Comparison of ENCODE assay signal across 1 cellular context in genomic region chr2:197952540-197953202, GRCh38.
TF ChIP-seq lines count a peak whose summit lies in the region.

No MANE protein-coding gene starts in this region.

TF ChIP-seq in K562, 482 proteins besides CTCF, POLR2A, EP300 and RAD21 (continued from another document and continues in another):
- TF ChIP-seq, protein P1, sequence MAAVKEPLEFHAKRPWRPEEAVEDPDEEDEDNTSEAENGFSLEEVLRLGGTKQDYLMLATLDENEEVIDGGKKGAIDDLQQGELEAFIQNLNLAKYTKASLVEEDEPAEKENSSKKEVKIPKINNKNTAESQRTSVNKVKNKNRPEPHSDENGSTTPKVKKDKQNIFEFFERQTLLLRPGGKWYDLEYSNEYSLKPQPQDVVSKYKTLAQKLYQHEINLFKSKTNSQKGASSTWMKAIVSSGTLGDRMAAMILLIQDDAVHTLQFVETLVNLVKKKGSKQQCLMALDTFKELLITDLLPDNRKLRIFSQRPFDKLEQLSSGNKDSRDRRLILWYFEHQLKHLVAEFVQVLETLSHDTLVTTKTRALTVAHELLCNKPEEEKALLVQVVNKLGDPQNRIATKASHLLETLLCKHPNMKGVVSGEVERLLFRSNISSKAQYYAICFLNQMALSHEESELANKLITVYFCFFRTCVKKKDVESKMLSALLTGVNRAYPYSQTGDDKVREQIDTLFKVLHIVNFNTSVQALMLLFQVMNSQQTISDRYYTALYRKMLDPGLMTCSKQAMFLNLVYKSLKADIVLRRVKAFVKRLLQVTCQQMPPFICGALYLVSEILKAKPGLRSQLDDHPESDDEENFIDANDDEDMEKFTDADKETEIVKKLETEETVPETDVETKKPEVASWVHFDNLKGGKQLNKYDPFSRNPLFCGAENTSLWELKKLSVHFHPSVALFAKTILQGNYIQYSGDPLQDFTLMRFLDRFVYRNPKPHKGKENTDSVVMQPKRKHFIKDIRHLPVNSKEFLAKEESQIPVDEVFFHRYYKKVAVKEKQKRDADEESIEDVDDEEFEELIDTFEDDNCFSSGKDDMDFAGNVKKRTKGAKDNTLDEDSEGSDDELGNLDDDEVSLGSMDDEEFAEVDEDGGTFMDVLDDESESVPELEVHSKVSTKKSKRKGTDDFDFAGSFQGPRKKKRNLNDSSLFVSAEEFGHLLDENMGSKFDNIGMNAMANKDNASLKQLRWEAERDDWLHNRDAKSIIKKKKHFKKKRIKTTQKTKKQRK (IDR thresholded peaks at IDR 0.05; ENCODE audit: borderline replicate concordance, low read depth, low read length), result no peak
- TF ChIP-seq NFYB (IDR thresholded peaks at IDR 0.05; ENCODE audit: extremely low read depth, insufficient read length) (no peak), POLR2AphosphoS2 (IDR thresholded peaks at IDR 0.05; ENCODE audit: low read length) (no peak), ZNF395 (CRISPR knock-in tag; IDR thresholded peaks at IDR 0.05) (no peak), ZNF12 (CRISPR knock-in tag; IDR thresholded peaks at IDR 0.05) (no peak), SREBF2 (CRISPR knock-in tag; IDR thresholded peaks at IDR 0.05) (no peak), SP1 (CRISPR knock-in tag; IDR thresholded peaks at IDR 0.05) (no peak), EHMT2 (IDR thresholded peaks at IDR 0.05) (no peak), ZNF717 (CRISPR knock-in tag; IDR thresholded peaks at IDR 0.05) (no peak), MEF2A (IDR thresholded peaks at IDR 0.05; ENCODE audit: control insufficient read depth, low read depth, low read length) (no peak), L3MBTL2 (IDR thresholded peaks at IDR 0.05) (no peak), XRCC3 (IDR thresholded peaks at IDR 0.05) (no peak), ARID1B (IDR thresholded peaks at IDR 0.05) (peak; percentile 12; the same call in 1 of the 2 replicates), SMAD4 (CRISPR knock-in tag; conservative IDR thresholded peaks at IDR 0.05) (no peak), KHSRP (IDR thresholded peaks at IDR 0.05) (no peak), TEAD4 (IDR thresholded peaks at IDR 0.05; ENCODE audit: low read length) (peak; percentile 32; the same call in 1 of the 2 replicates), TEAD4 (CRISPR knock-in tag; IDR thresholded peaks at IDR 0.05; ENCODE audit: borderline replicate concordance) (no peak), RBM22 (IDR thresholded peaks at IDR 0.05; ENCODE audit: low read depth, low read length, poor library complexity, severe bottlenecking) (no peak), CCAR2 (IDR thresholded peaks at IDR 0.05; ENCODE audit: low read depth, low read length) (no peak), POLR2H (tag; IDR thresholded peaks at IDR 0.05; ENCODE audit: low read depth) (peak; percentile 47; the same call in 1 of the 2 replicates), KLF16 (IDR thresholded peaks at IDR 0.05) (no peak), ZNF143 (CRISPR knock-in tag; IDR thresholded peaks at IDR 0.05) (no peak), SNIP1 (IDR thresholded peaks at IDR 0.05; ENCODE audit: low read depth) (no peak), BACH1 (tag; IDR thresholded peaks at IDR 0.05) (peak; percentile 57; the same call in 1 of the 2 replicates), TBP (optimal IDR thresholded peaks at IDR 0.05; ENCODE audit: low read depth, low read length) (no peak), ZNF830 (CRISPR knock-in tag; IDR thresholded peaks at IDR 0.05) (no peak), PYGO2 (tag; IDR thresholded peaks at IDR 0.05) (no peak), FOSL1 (tag; conservative IDR thresholded peaks at IDR 0.05) (peak; percentile 81), THRAP3 (IDR thresholded peaks at IDR 0.05; ENCODE audit: borderline replicate concordance) (no peak), HMBOX1 (IDR thresholded peaks at IDR 0.05) (peak; percentile 6; the same call in 1 of the 2 replicates), TCFL5 (CRISPR knock-in tag; conservative IDR thresholded peaks at IDR 0.05) (no peak)
- TF ChIP-seq, protein P2, sequence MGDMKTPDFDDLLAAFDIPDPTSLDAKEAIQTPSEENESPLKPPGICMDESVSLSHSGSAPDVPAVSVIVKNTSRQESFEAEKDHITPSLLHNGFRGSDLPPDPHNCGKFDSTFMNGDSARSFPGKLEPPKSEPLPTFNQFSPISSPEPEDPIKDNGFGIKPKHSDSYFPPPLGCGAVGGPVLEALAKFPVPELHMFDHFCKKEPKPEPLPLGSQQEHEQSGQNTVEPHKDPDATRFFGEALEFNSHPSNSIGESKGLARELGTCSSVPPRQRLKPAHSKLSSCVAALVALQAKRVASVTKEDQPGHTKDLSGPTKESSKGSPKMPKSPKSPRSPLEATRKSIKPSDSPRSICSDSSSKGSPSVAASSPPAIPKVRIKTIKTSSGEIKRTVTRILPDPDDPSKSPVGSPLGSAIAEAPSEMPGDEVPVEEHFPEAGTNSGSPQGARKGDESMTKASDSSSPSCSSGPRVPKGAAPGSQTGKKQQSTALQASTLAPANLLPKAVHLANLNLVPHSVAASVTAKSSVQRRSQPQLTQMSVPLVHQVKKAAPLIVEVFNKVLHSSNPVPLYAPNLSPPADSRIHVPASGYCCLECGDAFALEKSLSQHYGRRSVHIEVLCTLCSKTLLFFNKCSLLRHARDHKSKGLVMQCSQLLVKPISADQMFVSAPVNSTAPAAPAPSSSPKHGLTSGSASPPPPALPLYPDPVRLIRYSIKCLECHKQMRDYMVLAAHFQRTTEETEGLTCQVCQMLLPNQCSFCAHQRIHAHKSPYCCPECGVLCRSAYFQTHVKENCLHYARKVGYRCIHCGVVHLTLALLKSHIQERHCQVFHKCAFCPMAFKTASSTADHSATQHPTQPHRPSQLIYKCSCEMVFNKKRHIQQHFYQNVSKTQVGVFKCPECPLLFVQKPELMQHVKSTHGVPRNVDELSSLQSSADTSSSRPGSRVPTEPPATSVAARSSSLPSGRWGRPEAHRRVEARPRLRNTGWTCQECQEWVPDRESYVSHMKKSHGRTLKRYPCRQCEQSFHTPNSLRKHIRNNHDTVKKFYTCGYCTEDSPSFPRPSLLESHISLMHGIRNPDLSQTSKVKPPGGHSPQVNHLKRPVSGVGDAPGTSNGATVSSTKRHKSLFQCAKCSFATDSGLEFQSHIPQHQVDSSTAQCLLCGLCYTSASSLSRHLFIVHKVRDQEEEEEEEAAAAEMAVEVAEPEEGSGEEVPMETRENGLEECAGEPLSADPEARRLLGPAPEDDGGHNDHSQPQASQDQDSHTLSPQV (IDR thresholded peaks at IDR 0.05), result 0 out of 2 replicates have a peak, but pooled peaks have one; percentile 41
- TF ChIP-seq, protein P3, sequence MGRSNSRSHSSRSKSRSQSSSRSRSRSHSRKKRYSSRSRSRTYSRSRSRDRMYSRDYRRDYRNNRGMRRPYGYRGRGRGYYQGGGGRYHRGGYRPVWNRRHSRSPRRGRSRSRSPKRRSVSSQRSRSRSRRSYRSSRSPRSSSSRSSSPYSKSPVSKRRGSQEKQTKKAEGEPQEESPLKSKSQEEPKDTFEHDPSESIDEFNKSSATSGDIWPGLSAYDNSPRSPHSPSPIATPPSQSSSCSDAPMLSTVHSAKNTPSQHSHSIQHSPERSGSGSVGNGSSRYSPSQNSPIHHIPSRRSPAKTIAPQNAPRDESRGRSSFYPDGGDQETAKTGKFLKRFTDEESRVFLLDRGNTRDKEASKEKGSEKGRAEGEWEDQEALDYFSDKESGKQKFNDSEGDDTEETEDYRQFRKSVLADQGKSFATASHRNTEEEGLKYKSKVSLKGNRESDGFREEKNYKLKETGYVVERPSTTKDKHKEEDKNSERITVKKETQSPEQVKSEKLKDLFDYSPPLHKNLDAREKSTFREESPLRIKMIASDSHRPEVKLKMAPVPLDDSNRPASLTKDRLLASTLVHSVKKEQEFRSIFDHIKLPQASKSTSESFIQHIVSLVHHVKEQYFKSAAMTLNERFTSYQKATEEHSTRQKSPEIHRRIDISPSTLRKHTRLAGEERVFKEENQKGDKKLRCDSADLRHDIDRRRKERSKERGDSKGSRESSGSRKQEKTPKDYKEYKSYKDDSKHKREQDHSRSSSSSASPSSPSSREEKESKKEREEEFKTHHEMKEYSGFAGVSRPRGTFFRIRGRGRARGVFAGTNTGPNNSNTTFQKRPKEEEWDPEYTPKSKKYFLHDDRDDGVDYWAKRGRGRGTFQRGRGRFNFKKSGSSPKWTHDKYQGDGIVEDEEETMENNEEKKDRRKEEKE (IDR thresholded peaks at IDR 0.05; ENCODE audit: borderline replicate concordance in 1 of 2, control insufficient read depth in 1 of 2, low read depth in 2 of 2, low read length in 1 of 2), result no peak
- TF ChIP-seq, protein P4, sequence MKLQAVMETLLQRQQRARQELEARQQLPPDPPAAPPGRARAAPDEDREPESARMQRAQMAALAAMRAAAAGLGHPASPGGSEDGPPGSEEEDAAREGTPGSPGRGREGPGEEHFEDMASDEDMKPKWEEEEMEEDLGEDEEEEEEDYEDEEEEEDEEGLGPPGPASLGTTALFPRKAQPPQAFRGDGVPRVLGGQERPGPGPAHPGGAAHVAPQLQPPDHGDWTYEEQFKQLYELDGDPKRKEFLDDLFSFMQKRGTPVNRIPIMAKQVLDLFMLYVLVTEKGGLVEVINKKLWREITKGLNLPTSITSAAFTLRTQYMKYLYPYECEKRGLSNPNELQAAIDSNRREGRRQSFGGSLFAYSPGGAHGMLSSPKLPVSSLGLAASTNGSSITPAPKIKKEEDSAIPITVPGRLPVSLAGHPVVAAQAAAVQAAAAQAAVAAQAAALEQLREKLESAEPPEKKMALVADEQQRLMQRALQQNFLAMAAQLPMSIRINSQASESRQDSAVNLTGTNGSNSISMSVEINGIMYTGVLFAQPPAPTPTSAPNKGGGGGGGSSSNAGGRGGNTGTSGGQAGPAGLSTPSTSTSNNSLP (IDR thresholded peaks at IDR 0.05; ENCODE audit: borderline replicate concordance, low read depth, low read length), result no peak
- TF ChIP-seq, protein P5, sequence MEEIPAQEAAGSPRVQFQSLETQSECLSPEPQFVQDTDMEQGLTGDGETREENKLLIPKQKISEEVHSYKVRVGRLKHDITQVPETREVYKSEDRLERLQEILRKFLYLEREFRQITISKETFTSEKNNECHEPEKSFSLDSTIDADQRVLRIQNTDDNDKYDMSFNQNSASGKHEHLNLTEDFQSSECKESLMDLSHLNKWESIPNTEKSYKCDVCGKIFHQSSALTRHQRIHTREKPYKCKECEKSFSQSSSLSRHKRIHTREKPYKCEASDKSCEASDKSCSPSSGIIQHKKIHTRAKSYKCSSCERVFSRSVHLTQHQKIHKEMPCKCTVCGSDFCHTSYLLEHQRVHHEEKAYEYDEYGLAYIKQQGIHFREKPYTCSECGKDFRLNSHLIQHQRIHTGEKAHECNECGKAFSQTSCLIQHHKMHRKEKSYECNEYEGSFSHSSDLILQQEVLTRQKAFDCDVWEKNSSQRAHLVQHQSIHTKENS (CRISPR knock-in tag; IDR thresholded peaks at IDR 0.05), result no peak
- TF ChIP-seq, protein P6, sequence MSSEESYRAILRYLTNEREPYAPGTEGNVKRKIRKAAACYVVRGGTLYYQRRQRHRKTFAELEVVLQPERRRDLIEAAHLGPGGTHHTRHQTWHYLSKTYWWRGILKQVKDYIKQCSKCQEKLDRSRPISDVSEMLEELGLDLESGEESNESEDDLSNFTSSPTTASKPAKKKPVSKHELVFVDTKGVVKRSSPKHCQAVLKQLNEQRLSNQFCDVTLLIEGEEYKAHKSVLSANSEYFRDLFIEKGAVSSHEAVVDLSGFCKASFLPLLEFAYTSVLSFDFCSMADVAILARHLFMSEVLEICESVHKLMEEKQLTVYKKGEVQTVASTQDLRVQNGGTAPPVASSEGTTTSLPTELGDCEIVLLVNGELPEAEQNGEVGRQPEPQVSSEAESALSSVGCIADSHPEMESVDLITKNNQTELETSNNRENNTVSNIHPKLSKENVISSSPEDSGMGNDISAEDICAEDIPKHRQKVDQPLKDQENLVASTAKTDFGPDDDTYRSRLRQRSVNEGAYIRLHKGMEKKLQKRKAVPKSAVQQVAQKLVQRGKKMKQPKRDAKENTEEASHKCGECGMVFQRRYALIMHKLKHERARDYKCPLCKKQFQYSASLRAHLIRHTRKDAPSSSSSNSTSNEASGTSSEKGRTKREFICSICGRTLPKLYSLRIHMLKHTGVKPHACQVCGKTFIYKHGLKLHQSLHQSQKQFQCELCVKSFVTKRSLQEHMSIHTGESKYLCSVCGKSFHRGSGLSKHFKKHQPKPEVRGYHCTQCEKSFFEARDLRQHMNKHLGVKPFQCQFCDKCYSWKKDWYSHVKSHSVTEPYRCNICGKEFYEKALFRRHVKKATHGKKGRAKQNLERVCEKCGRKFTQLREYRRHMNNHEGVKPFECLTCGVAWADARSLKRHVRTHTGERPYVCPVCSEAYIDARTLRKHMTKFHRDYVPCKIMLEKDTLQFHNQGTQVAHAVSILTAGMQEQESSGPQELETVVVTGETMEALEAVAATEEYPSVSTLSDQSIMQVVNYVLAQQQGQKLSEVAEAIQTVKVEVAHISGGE (CRISPR knock-in tag; IDR thresholded peaks at IDR 0.05), result peak in 1 of 3 experiments; percentile 56; a peak in 1 of 6 replicates
- TF ChIP-seq, protein P7, sequence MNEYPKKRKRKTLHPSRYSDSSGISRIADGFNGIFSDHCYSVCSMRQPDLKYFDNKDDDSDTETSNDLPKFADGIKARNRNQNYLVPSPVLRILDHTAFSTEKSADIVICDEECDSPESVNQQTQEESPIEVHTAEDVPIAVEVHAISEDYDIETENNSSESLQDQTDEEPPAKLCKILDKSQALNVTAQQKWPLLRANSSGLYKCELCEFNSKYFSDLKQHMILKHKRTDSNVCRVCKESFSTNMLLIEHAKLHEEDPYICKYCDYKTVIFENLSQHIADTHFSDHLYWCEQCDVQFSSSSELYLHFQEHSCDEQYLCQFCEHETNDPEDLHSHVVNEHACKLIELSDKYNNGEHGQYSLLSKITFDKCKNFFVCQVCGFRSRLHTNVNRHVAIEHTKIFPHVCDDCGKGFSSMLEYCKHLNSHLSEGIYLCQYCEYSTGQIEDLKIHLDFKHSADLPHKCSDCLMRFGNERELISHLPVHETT (CRISPR knock-in tag; conservative IDR thresholded peaks at IDR 0.05 in 1 of 2, IDR thresholded peaks at IDR 0.05 in 1 of 2), result peak in 1 of 2 experiments; percentile 59; a peak in 1 of 4 replicates
